In the genomic region with DNA sequence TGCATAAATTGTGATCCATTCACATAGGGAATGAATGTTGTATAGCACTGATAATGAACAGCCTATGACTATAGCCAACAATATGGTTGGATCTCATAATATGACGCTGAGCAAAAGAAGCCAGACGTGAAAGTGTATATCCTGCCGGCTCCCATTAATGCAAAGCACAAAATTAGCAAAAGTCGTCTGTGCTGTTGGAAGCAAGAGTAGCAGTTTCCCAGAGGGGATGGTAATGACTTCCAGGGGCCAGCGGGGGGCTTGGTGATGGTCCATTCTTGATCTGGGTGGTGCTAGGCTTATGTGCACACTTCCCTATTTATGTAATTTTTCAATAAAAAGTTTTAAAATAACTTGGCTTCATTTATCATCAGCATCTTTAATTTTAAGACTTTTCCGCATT, we compare ENCODE assay signal across 15 cellular contexts. TPM values are rescaled to one million over a fixed set of nuclear protein-coding genes. Genes with fewer than 3 reads are reported as not detected.
DNase-seq lines count a peak whose midpoint lies in the region; ATAC-seq and TF ChIP-seq lines count a peak whose summit lies in the region.
"Had no signal": no experiment of that assay in that cellular context is flagged by ENCODE, and none has a peak within 500 bp of the region (broad histone marks: within the 10 kb centered on the region; RNA-seq: fewer than 3 reads in every experiment).

No MANE protein-coding gene starts in this region.

- H3K9me3 Mint-ChIP-seq in T-helper 1 cell treated with Interleukin-12 subunit alpha and Interleukin-12 subunit beta and Interleukin-4 antibody, amounts not matched to agents 30 μg/mL and 1 μg/mL, for 36 hours: no peaks in the 10 kb centered on the region
- H3K9me3 Mint-ChIP-seq in H9: no peaks in the 10 kb centered on the region
- H3K9me3 Mint-ChIP-seq in activated CD4-positive, alpha-beta memory T cell treated with anti-CD3 and anti-CD28 coated beads for 36 hours: no peaks in the 10 kb centered on the region
- peaks cover 0 to 4% (median 0%) of the 10 kb centered on the region in 11 donors for H3K9me3 Mint-ChIP-seq in naive thymus-derived CD4-positive, alpha-beta T cell

- no peak overlapping the region for H3T11ph ChIP-seq in H9 (ENCODE audit: low read length)

- no peaks in the 10 kb centered on the region for H3K79me1 ChIP-seq in H9 (ENCODE audit: insufficient read depth, low read depth, low read length, poor library complexity, severe bottlenecking)

- H3K27me3 ChIP-seq in H9 (ENCODE audit: insufficient read depth, low read length): no peaks in the 10 kb centered on the region
- no peaks in the 10 kb centered on the region for H3K27me3 ChIP-seq in naive thymus-derived CD4-positive, alpha-beta T cell (ENCODE audit: control insufficient read depth in 2 of 2, insufficient read depth in 2 of 2, low read length in 2 of 2)
- H3K27me3 ChIP-seq in tibial artery: peaks cover 0 to 5% of the 10 kb centered on the region in 2 donors
- H3K27me3 ChIP-seq in mammary epithelial cell (ENCODE audit: insufficient read depth, low read length): no peaks in the 10 kb centered on the region
- H3K27me3 ChIP-seq: ovary, SJSA1 had no signal

- BruUV-seq in mammary epithelial cell (replicated peaks; lab: Mats Ljungman, UMichigan): no TSS peak

- no peak for ATAC-seq in naive thymus-derived CD4-positive, alpha-beta T cell
- ATAC-seq: A549 had no signal

- H4K5ac ChIP-seq in H9 (ENCODE audit: insufficient read length, low read depth, low read length): no peak overlapping the region

- H3K4me1 Mint-ChIP-seq in T-helper 1 cell treated with Interleukin-12 subunit alpha and Interleukin-12 subunit beta and Interleukin-4 antibody, amounts not matched to agents 30 μg/mL and 1 μg/mL, for 36 hours (ENCODE audit: low read depth): peaks cover 57% of the 10 kb centered on the region
- peaks cover 12 to 15% of the 10 kb centered on the region in 2 experiments for H3K4me1 Mint-ChIP-seq in H9
- peaks cover 59% of the 10 kb centered on the region for H3K4me1 Mint-ChIP-seq in activated CD4-positive, alpha-beta memory T cell treated with anti-CD3 and anti-CD28 coated beads for 36 hours (ENCODE audit: low read depth)
- peaks cover 30 to 51% (median 47%) of the 10 kb centered on the region in 7 donors for H3K4me1 Mint-ChIP-seq in naive thymus-derived CD4-positive, alpha-beta T cell

- H3K27ac ChIP-seq in H9 (ENCODE audit: insufficient read length, low read depth, low read length): no peak overlapping the region
- peak overlapping the region; percentile 92 for H3K27ac ChIP-seq in naive thymus-derived CD4-positive, alpha-beta T cell (ENCODE audit: low read depth, low read length)
- H3K27ac ChIP-seq in tibial artery: no peak overlapping the region
- H3K27ac ChIP-seq in mammary epithelial cell (ENCODE audit: insufficient read depth, low read depth, low read length): no peak overlapping the region
- H3K27ac ChIP-seq: A549, ovary, SJSA1 had no signal

- peaks cover 36% of the 10 kb centered on the region for H3K36me3 Mint-ChIP-seq in T-helper 1 cell treated with Interleukin-12 subunit alpha and Interleukin-12 subunit beta and Interleukin-4 antibody, amounts not matched to agents 30 μg/mL and 1 μg/mL, for 36 hours (ENCODE audit: low read depth)
- no peaks in the 10 kb centered on the region for H3K36me3 Mint-ChIP-seq in H9 (ENCODE audit: insufficient read depth in 1 of 3, low read depth in 3 of 3)
- H3K36me3 Mint-ChIP-seq in activated CD4-positive, alpha-beta memory T cell treated with anti-CD3 and anti-CD28 coated beads for 36 hours: peaks cover 34% of the 10 kb centered on the region
- H3K36me3 Mint-ChIP-seq in naive thymus-derived CD4-positive, alpha-beta T cell: peaks cover 17 to 37% (median 33%) of the 10 kb centered on the region in 5 donors

- H3K27ac Mint-ChIP-seq in T-helper 1 cell treated with Interleukin-12 subunit alpha and Interleukin-12 subunit beta and Interleukin-4 antibody, amounts not matched to agents 30 μg/mL and 1 μg/mL, for 36 hours: no peak overlapping the region
- H3K27ac Mint-ChIP-seq in H9: no peak overlapping the region; a peak in 1 of 7 replicates
- peak overlapping the region; percentile 95 for H3K27ac Mint-ChIP-seq in activated CD4-positive, alpha-beta memory T cell treated with anti-CD3 and anti-CD28 coated beads for 36 hours
- peak overlapping the region; percentile 94 to 100 (median 98) for H3K27ac Mint-ChIP-seq in naive thymus-derived CD4-positive, alpha-beta T cell

- H4K20me1 ChIP-seq in H9 (ENCODE audit: control insufficient read depth, insufficient read depth, insufficient read length) (no peaks in the 10 kb centered on the region), mammary epithelial cell (ENCODE audit: insufficient read depth, low read length) (no peaks in the 10 kb centered on the region)

- H3K18ac ChIP-seq in H9 (ENCODE audit: insufficient read length, low read depth, low read length): no peak overlapping the region

- no peak overlapping the region for H3K4ac ChIP-seq in H9 (ENCODE audit: low read depth, low read length)

- CTCF ChIA-PET in activated CD4-positive, alpha-beta memory T cell treated with anti-CD3 and anti-CD28 coated beads for 36 hours (lab: Charles Lee): interaction anchor here (7.1 to 11.6 kb wide), 2 partner anchors 37 to 56 kb away, joined by 83 to 370 read pairs; no protein-coding TSS in a partner anchor
- CTCF ChIA-PET in naive thymus-derived CD4-positive, alpha-beta T cell (lab: Charles Lee): interaction anchor here (1.5 to 8.1 kb wide), 3 partner anchors 17 to 60 kb away, joined by 5 to 190 read pairs (median 8); no protein-coding TSS in a partner anchor
- CTCF ChIA-PET in mammary epithelial cell (lab: Charles Lee; ENCODE audit: low non-redundant PET): no interaction called here

- DNase-seq in T-helper 1 cell: no peak
- DNase-seq in H9: no peak
- DNase-seq in activated CD4-positive, alpha-beta memory T cell treated with anti-CD3 and anti-CD28 coated beads for 36 hours: no peak
- peak in 1 of 9 donors; percentile 8 for DNase-seq in naive thymus-derived CD4-positive, alpha-beta T cell
- DNase-seq in SHP77 treated with DMSO at 0.1 percent for 48 hours (lab: John Stamatoyannopoulos, UW): no peak
- no peak for DNase-seq in tibial artery
- no peak for DNase-seq in mammary epithelial cell
- DNase-seq: activated CD4-positive, CD25-positive, alpha-beta regulatory T cell treated with anti-CD3 and anti-CD28 coated beads, Interleukin-2, amount 50 U/mL, for 72 hours; activated gamma-delta T cell treated with Interleukin-2 at 50 U/mL for 16 hours; central memory CD4-positive, alpha-beta T cell; ovary had no signal

- H2BK12ac ChIP-seq in H9 (ENCODE audit: insufficient read length, low read depth, low read length): no peak overlapping the region

- H2BK5ac ChIP-seq in H9 (ENCODE audit: insufficient read length, low read length): no peak overlapping the region

- H3K14ac ChIP-seq in H9 (ENCODE audit: insufficient read depth, low read length): no peak overlapping the region

- peak overlapping the region; percentile 88 for H3K4me3 ChIP-seq in naive thymus-derived CD4-positive, alpha-beta T cell (ENCODE audit: low read length)
- H3K4me3 ChIP-seq in tibial artery: no peak overlapping the region
- no peak overlapping the region for H3K4me3 ChIP-seq in mammary epithelial cell (replicated peaks in 1 of 3; ENCODE audit: insufficient read depth in 1 of 3, low read depth in 2 of 3, low read length in 3 of 3)
- H3K4me3 ChIP-seq: A549, HAP-1, ovary, SJSA1 had no signal

- H2AFZ ChIP-seq in H9 (ENCODE audit: low read length): no peak overlapping the region
- no peak overlapping the region for H2AFZ ChIP-seq in mammary epithelial cell (ENCODE audit: low read depth, low read length)

- no peaks in the 10 kb centered on the region for H3K23me2 ChIP-seq in H9 (ENCODE audit: insufficient read length, low read depth, low read length, poor library complexity, severe bottlenecking)

- H3K79me2 ChIP-seq in H9 (ENCODE audit: insufficient read depth, low read length) (no peaks in the 10 kb centered on the region), mammary epithelial cell (ENCODE audit: insufficient read depth, low read length) (no peaks in the 10 kb centered on the region)

- no peak overlapping the region for H4K8ac ChIP-seq in H9 (replicated peaks; ENCODE audit: insufficient read length, low read depth, low read length)

- H3K36me3 ChIP-seq in naive thymus-derived CD4-positive, alpha-beta T cell (ENCODE audit: control insufficient read depth in 2 of 3, insufficient read depth in 3 of 3, low read length in 3 of 3): peaks cover 13 to 21% (median 17%) of the 10 kb centered on the region in 3 experiments
- no peaks in the 10 kb centered on the region for H3K36me3 ChIP-seq in tibial artery
- H3K36me3 ChIP-seq in mammary epithelial cell (ENCODE audit: insufficient read depth, low read length): no peaks in the 10 kb centered on the region
- H3K36me3 ChIP-seq: HAP-1, ovary had no signal

- in situ Hi-C loops in mammary epithelial cell (cut with MboI; ENCODE audit: low sequenced_read_pairs in 2 of 2): no loop called here

- H3K9me3 ChIP-seq in H9 (ENCODE audit: control insufficient read depth, low read depth, low read length) (no peaks in the 10 kb centered on the region), tibial artery (no peaks in the 10 kb centered on the region), mammary epithelial cell (replicated peaks; ENCODE audit: insufficient read depth, low read length) (no peaks in the 10 kb centered on the region)
- H3K9me3 ChIP-seq in naive thymus-derived CD4-positive, alpha-beta T cell (ENCODE audit: control insufficient read depth in 2 of 3, low read length in 3 of 3): no peaks in the 10 kb centered on the region
- H3K9me3 ChIP-seq: A549, HAP-1, ovary, SJSA1 had no signal

- intact Hi-C loops in activated CD4-positive, alpha-beta memory T cell treated with anti-CD3 and anti-CD28 coated beads for 36 hours (cut with micrococcal nuclease): loop anchor here (1.0 to 2.0 kb wide), 3 partner anchors 16 to 393 kb away; no protein-coding TSS in a partner anchor
- intact Hi-C loops in naive thymus-derived CD4-positive, alpha-beta T cell (cut with micrococcal nuclease): loop anchor here (1.0 to 10.0 kb wide), 5 partner anchors 10 to 679 kb away; a partner anchor contains a TSS
- intact Hi-C loops in tibial artery (cut with DNase I; ENCODE audit: low total_unique reads): no loop called here
- intact Hi-C loops in mammary epithelial cell (cut with micrococcal nuclease): no loop called here

- no peak overlapping the region for H4K91ac ChIP-seq in H9 (ENCODE audit: insufficient read length, low read depth, low read length)

- H3K23ac ChIP-seq in H9 (ENCODE audit: insufficient read length, low read depth, low read length): no peak overlapping the region

- no peak overlapping the region for H3K4me2 ChIP-seq in H9 (ENCODE audit: insufficient read depth, insufficient read length, low read length)
- no peak overlapping the region for H3K4me2 ChIP-seq in mammary epithelial cell (ENCODE audit: insufficient read depth, low read depth, low read length)

- H3K9ac ChIP-seq in H9 (ENCODE audit: extremely low read depth, insufficient read length, low read length) (no peak overlapping the region), mammary epithelial cell (ENCODE audit: insufficient read depth, low read length) (no peak overlapping the region)

- TF ChIP-seq CTCF in H9 (conservative IDR thresholded peaks at IDR 0.05) (peak; percentile 36; the same call in 2 of the 3 replicates), tibial artery (IDR thresholded peaks at IDR 0.05) (no peak), mammary epithelial cell (conservative IDR thresholded peaks at IDR 0.05 in 1 of 2, IDR thresholded peaks at IDR 0.05 in 1 of 2; ENCODE audit: extremely low read depth in 1 of 2, insufficient read depth in 1 of 2, low read depth in 1 of 2, low read length in 2 of 2) (no peak)

- H3K56ac ChIP-seq in H9 (ENCODE audit: insufficient read length, low read depth, low read length): no peak overlapping the region

- dilution Hi-C loops in mammary epithelial cell (cut with HindIII; ENCODE audit: low sequenced_read_pairs): no loop called here

- peak overlapping the region; percentile 96 for H3K4me3 Mint-ChIP-seq in T-helper 1 cell treated with Interleukin-12 subunit alpha and Interleukin-12 subunit beta and Interleukin-4 antibody, amounts not matched to agents 30 μg/mL and 1 μg/mL, for 36 hours
- H3K4me3 Mint-ChIP-seq in H9: no peak overlapping the region
- peak overlapping the region; percentile 94 for H3K4me3 Mint-ChIP-seq in activated CD4-positive, alpha-beta memory T cell treated with anti-CD3 and anti-CD28 coated beads for 36 hours
- H3K4me3 Mint-ChIP-seq in naive thymus-derived CD4-positive, alpha-beta T cell: peak overlapping the region in 9 of 10 donors; percentile 92 to 100 (median 99)

- H3K4me1 ChIP-seq in H9 (ENCODE audit: insufficient read depth, low read length) (no peaks in the 10 kb centered on the region), tibial artery (peaks cover 0 to 4% (median 0%) of the 10 kb centered on the region in 4 donors), mammary epithelial cell (ENCODE audit: insufficient read depth, low read length) (no peaks in the 10 kb centered on the region)
- peaks cover 26 to 40% of the 10 kb centered on the region in 2 donors for H3K4me1 ChIP-seq in naive thymus-derived CD4-positive, alpha-beta T cell (ENCODE audit: control insufficient read depth in 2 of 2, insufficient read depth in 2 of 2, low read length in 2 of 2)
- H3K4me1 ChIP-seq: A549, HAP-1 had no signal

- no peak overlapping the region for H2BK15ac ChIP-seq in H9 (ENCODE audit: low read depth, low read length)

- no CpG with 5 or more reads among the region's 6 CpGs for WGBS in H9 (ENCODE audit: extremely low coverage, insufficient read length, low lambda C conversion rate)
- 81% methylated on average over 6 of the region's 6 CpGs for WGBS in mammary epithelial cell (ENCODE audit: low coverage, missing lambda C conversion rate)

- H3K27me3 Mint-ChIP-seq in T-helper 1 cell treated with Interleukin-12 subunit alpha and Interleukin-12 subunit beta and Interleukin-4 antibody, amounts not matched to agents 30 μg/mL and 1 μg/mL, for 36 hours (ENCODE audit: low read depth): peaks cover 3% of the 10 kb centered on the region
- no peaks in the 10 kb centered on the region; the same call in 1 of the 2 replicates for H3K27me3 Mint-ChIP-seq in H9 (ENCODE audit: low read depth)
- H3K27me3 Mint-ChIP-seq in activated CD4-positive, alpha-beta memory T cell treated with anti-CD3 and anti-CD28 coated beads for 36 hours: no peaks in the 10 kb centered on the region
- H3K27me3 Mint-ChIP-seq in naive thymus-derived CD4-positive, alpha-beta T cell: peaks cover 0 to 2% (median 0%) of the 10 kb centered on the region in 5 donors

- POLR2A ChIA-PET in activated CD4-positive, alpha-beta memory T cell treated with anti-CD3 and anti-CD28 coated beads for 36 hours (lab: Charles Lee): interaction anchor here (1.0 to 5.6 kb wide), 4 partner anchors 11 to 53 kb away, joined by 3 to 69 read pairs (median 15); no protein-coding TSS in a partner anchor
- POLR2A ChIA-PET in naive thymus-derived CD4-positive, alpha-beta T cell (lab: Charles Lee): interaction anchor here (0.6 to 13.6 kb wide), 5 partner anchors 11 to 1477 kb away, joined by 3 to 267 read pairs (median 41); no protein-coding TSS in a partner anchor

- H2BK20ac ChIP-seq in H9 (ENCODE audit: low read depth, low read length, poor library complexity, severe bottlenecking): no peak overlapping the region

- no peak overlapping the region for H2BK120ac ChIP-seq in H9 (ENCODE audit: low read depth, low read length, poor library complexity, severe bottlenecking)

- no peak overlapping the region for H2AK5ac ChIP-seq in H9 (ENCODE audit: insufficient read length, low read length)

RNA-seq across cellular contexts. Expression of a gene that starts 1.0 kb away (rescaled TPM):
- total RNA-seq in H9 (2021): not detected in 2 replicates
- 10 to 100 TPM; 40.1 to 41.6 TPM for total RNA-seq in activated CD4-positive, alpha-beta memory T cell treated with anti-CD3 and anti-CD28 coated beads for 36 hours
- 100 to 1,000 TPM in 2 of 5 experiments, 10 to 100 TPM in 3; 53.5 to 222 (median 84.0) TPM for total RNA-seq in naive thymus-derived CD4-positive, alpha-beta T cell
- polyA plus RNA-seq in naive thymus-derived CD4-positive, alpha-beta T cell: 100 to 1,000 TPM; 151 to 210 TPM
- under 1 TPM in 1 of 2 donors, not detected in 1; 0.33 TPM for total RNA-seq in mammary epithelial cell
- 0.11 TPM for polyA plus RNA-seq in mammary epithelial cell
- polyA minus RNA-seq in mammary epithelial cell: 1.6 TPM
- polyA plus RNA-seq: A549 had no signal

RNA-seq across cellular contexts. Expression of a gene that starts 45.8 kb away (rescaled TPM):
- 1.8 and 2.2 TPM in 2 replicates for total RNA-seq in H9 (2021)
- 1 to 10 TPM; 6.1 to 6.8 TPM for total RNA-seq in activated CD4-positive, alpha-beta memory T cell treated with anti-CD3 and anti-CD28 coated beads for 36 hours
- 1 to 10 TPM; 1.3 to 3.6 (median 2.7) TPM for total RNA-seq in naive thymus-derived CD4-positive, alpha-beta T cell
- 1 to 10 TPM; 2.1 to 2.4 TPM for polyA plus RNA-seq in naive thymus-derived CD4-positive, alpha-beta T cell
- 10 to 100 TPM; 12.2 to 15.6 TPM for total RNA-seq in mammary epithelial cell
- polyA plus RNA-seq in mammary epithelial cell: 2.8 TPM
- 5.1 TPM for polyA minus RNA-seq in mammary epithelial cell

Comparison
In these comparisons a context has a peak if more than half of its experiments do, and no peak if none do; other contexts are left out.
1. H3K27ac Mint-ChIP-seq: peak in activated CD4-positive, alpha-beta memory T cell treated with anti-CD3 and anti-CD28 coated beads for 36 hours (single experiment) and naive thymus-derived CD4-positive, alpha-beta T cell (9 of 9); none in T-helper 1 cell treated with Interleukin-12 subunit alpha and Interleukin-12 subunit beta and Interleukin-4 antibody, amounts not matched to agents 30 μg/mL and 1 μg/mL, for 36 hours (single experiment) and H9 (0 of 3).
2. H3K4me3 Mint-ChIP-seq: peak in T-helper 1 cell treated with Interleukin-12 subunit alpha and Interleukin-12 subunit beta and Interleukin-4 antibody, amounts not matched to agents 30 μg/mL and 1 μg/mL, for 36 hours (single experiment), activated CD4-positive, alpha-beta memory T cell treated with anti-CD3 and anti-CD28 coated beads for 36 hours (single experiment) and naive thymus-derived CD4-positive, alpha-beta T cell (9 of 10); none in H9 (0 of 2).
3. RNA of a gene that starts 1.0 kb away (total RNA-seq): 53.5 to 222 TPM in naive thymus-derived CD4-positive, alpha-beta T cell and 40.1 to 41.6 TPM in activated CD4-positive, alpha-beta memory T cell treated with anti-CD3 and anti-CD28 coated beads for 36 hours; 0.33 TPM in mammary epithelial cell and not detected in H9; every median in the first group is over 10 times any median in the second.
4. intact Hi-C loops: an anchor here in activated CD4-positive, alpha-beta memory T cell treated with anti-CD3 and anti-CD28 coated beads for 36 hours (1.0 to 2.0 kb wide) and naive thymus-derived CD4-positive, alpha-beta T cell (1.0 to 10.0 kb wide); none called in tibial artery and mammary epithelial cell.